Comparison of ENCODE assay signal across 9 cellular contexts in genomic region chr7:81846398-81846797, GRCh38.
DNase-seq lines count a peak whose midpoint lies in the region; ATAC-seq and TF ChIP-seq lines count a peak whose summit lies in the region.
"Had no signal": no experiment of that assay in that cellular context is flagged by ENCODE, and none has a peak within 500 bp of the region (broad histone marks: within the 10 kb centered on the region; RNA-seq: fewer than 3 reads in every experiment).

No MANE protein-coding gene starts in this region.

- peak; percentile 97 for DNase-seq in SIG-M5 (lab: John Stamatoyannopoulos, UW)
- DNase-seq in inferior parietal cortex (ENCODE audit: extremely low spot score): peak; percentile 5
- no peak for DNase-seq in A172 (ENCODE audit: low spot score)
- DNase-seq in 8988T: no peak
- DNase-seq in erythroblast (lab: John Stamatoyannopoulos, UW): no peak
- DNase-seq in activated CD8-positive, alpha-beta memory T cell treated with anti-CD3 and anti-CD28 coated beads, Interleukin-2, amount 50 U/mL, for 48 hours: no peak

- no peak for TF ChIP-seq POLR2A in erythroblast (IDR thresholded peaks at IDR 0.05; ENCODE audit: low read length)

- peak; percentile 66 for ATAC-seq in GM18502 (IDR thresholded peaks at IDR 0.05; ENCODE audit: poor library complexity, unreplicated experiment)
- peak; percentile 66 for ATAC-seq in HG02981 (IDR thresholded peaks at IDR 0.05; ENCODE audit: unreplicated experiment)
- ATAC-seq: K562 had no signal

Comparison
In these comparisons a context has a peak if more than half of its experiments do, and no peak if none do; other contexts are left out.
1. DNase-seq: peak in SIG-M5 (single experiment) and inferior parietal cortex (single experiment); none in A172 (single experiment), 8988T (single experiment), erythroblast (0 of 2) and activated CD8-positive, alpha-beta memory T cell treated with anti-CD3 and anti-CD28 coated beads, Interleukin-2, amount 50 U/mL, for 48 hours (single experiment).